Comparison of ENCODE assay signal across 31 cellular contexts in the genomic region with DNA sequence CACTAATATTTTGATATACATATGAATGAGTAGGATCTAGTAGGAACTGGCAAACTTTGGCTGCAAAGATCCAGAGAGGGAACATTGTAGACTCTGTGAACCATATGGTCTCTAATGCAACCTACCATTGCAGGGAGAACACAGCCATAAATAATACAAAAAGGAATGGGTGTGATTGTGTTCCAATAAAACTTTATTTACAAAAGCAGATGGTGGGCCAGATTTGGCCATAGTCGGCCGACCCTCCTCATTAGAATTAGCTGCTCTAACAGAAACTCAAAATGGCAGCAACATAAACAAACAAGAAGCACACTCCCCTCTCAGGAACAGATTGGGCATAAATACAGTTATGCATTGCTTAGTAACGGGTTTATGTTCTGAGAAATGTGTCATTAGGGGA.
"Had no signal": no experiment of that assay in that cellular context is flagged by ENCODE, and none has a peak within 500 bp of the region (broad histone marks: within the 10 kb centered on the region; RNA-seq: fewer than 3 reads in every experiment).

No MANE protein-coding gene starts in this region.

- H3K4me3 ChIP-seq: neural progenitor cell, ovary, psoas muscle, skin epidermis, smooth muscle cell, spleen, suprapubic skin, testis, tibial artery, transverse colon, upper lobe of right lung, uterus had no signal

- H3K27me3 ChIP-seq: neural progenitor cell, ovary, spleen, suprapubic skin, testis, tibial artery, transverse colon, upper lobe of right lung, uterus had no signal

- H3K4me1 ChIP-seq: neural progenitor cell, parathyroid adenoma, psoas muscle, testis, tibial artery, transverse colon, upper lobe of right lung, uterus had no signal

- H3K4me1 Mint-ChIP-seq: nephron, neural progenitor cell had no signal

- H3K9ac ChIP-seq: neural progenitor cell, parathyroid adenoma had no signal

- ATAC-seq: natural killer cell; psoas muscle; right cardiac atrium; sciatic nerve; stimulated activated memory B cell treated with anti-CD40 and anti-IgM and Interleukin-4, amounts not matched to agents 10 μg/mL and 1 μg/mL and 100 μg/mL, for 72 hours; stimulated activated naive CD8-positive, alpha-beta T cell treated with anti-CD3 and anti-CD28 coated beads, Interleukin-15, amount 100 ng/mL, for 72 hours; stimulated activated naive CD8-positive, alpha-beta T cell treated with anti-CD3 and anti-CD28 coated beads, Interleukin-15, Interleukin-2, amounts not matched to agents 100 U/mL and 50 U/mL, for 24 hours; upper lobe of right lung had no signal

- H3K79me2 ChIP-seq: parathyroid adenoma had no signal

- H3K36me3 ChIP-seq: neural progenitor cell, ovary, spleen, suprapubic skin, tibial artery, transverse colon, upper lobe of right lung, uterus had no signal

- H3K36me3 Mint-ChIP-seq: natural killer cell; neural progenitor cell; stimulated activated memory B cell treated with anti-CD40 and anti-IgM and Interleukin-4, amounts not matched to agents 10 μg/mL and 1 μg/mL and 100 μg/mL, for 72 hours; type B pancreatic cell had no signal

- H3K4me3 Mint-ChIP-seq: natural killer cell; nephron; neural progenitor cell; stimulated activated memory B cell treated with anti-CD40 and anti-IgM and Interleukin-4, amounts not matched to agents 10 μg/mL and 1 μg/mL and 100 μg/mL, for 72 hours; stimulated activated naive CD8-positive, alpha-beta T cell treated with anti-CD3 and anti-CD28 coated beads, Interleukin-15, amount 100 ng/mL, for 72 hours; type B pancreatic cell had no signal

- H3K27me3 Mint-ChIP-seq: progenitor cell of endocrine pancreas; stimulated activated memory B cell treated with anti-CD40 and anti-IgM and Interleukin-4, amounts not matched to agents 10 μg/mL and 1 μg/mL and 100 μg/mL, for 72 hours had no signal

- H3K27ac ChIP-seq: neural progenitor cell, ovary, parathyroid adenoma, psoas muscle, skin epidermis, spleen, suprapubic skin, testis, tibial artery, transverse colon, upper lobe of right lung, uterus had no signal

- H3K9me3 Mint-ChIP-seq: natural killer cell; nephron; neural progenitor cell; stimulated activated memory B cell treated with anti-CD40 and anti-IgM and Interleukin-4, amounts not matched to agents 10 μg/mL and 1 μg/mL and 100 μg/mL, for 72 hours; type B pancreatic cell had no signal

- H2AFZ ChIP-seq: neural progenitor cell, parathyroid adenoma had no signal

- H3K27ac Mint-ChIP-seq: natural killer cell; nephron; neural progenitor cell; progenitor cell of endocrine pancreas; stimulated activated memory B cell treated with anti-CD40 and anti-IgM and Interleukin-4, amounts not matched to agents 10 μg/mL and 1 μg/mL and 100 μg/mL, for 72 hours; stimulated activated naive CD8-positive, alpha-beta T cell treated with anti-CD3 and anti-CD28 coated beads, Interleukin-15, amount 100 ng/mL, for 72 hours; type B pancreatic cell had no signal

- DNase-seq: natural killer cell; occipital lobe; ovary; posterior cingulate gyrus; psoas muscle; right cardiac atrium; spleen; stimulated activated CD4-positive, alpha-beta T cell treated with anti-CD3 and anti-CD28 coated beads, Interleukin-12 subunit alpha, Interleukin-12 subunit beta, amount 100 ng/mL, for 4 hours; stimulated activated CD4-positive, alpha-beta T cell treated with anti-CD3 and anti-CD28 coated beads, Interleukin-1b, Interleukin-23, amount 100 ng/mL, for 48 hours; stimulated activated CD4-positive, alpha-beta T cell treated with anti-CD3 and anti-CD28 coated beads, Interleukin-4, amount 100 ng/mL, for 1 hour; stimulated activated CD4-positive, alpha-beta T cell treated with anti-CD3 and anti-CD28 coated beads, Interleukin-4, amount 100 ng/mL, for 4 hours; stimulated activated CD8-positive, alpha-beta memory T cell treated with anti-CD3 and anti-CD28 coated beads, Interleukin-4, amount 100 ng/mL, for 48 hours; stimulated activated naive CD4-positive, alpha-beta T cell; stimulated activated naive CD8-positive, alpha-beta T cell treated with anti-CD3 and anti-CD28 coated beads, Interleukin-15, amount 100 ng/mL, for 72 hours; stimulated activated naive CD8-positive, alpha-beta T cell treated with anti-CD3 and anti-CD28 coated beads, Interleukin-15, Interleukin-2, amounts not matched to agents 100 U/mL and 50 U/mL, for 24 hours; substantia nigra; testis; tibial artery; transverse colon; upper lobe of right lung; uterus had no signal

- H3K4me2 ChIP-seq: neural progenitor cell, smooth muscle cell had no signal

- H3K9me3 ChIP-seq: ovary, psoas muscle, spleen, suprapubic skin, testis, tibial artery, transverse colon, upper lobe of right lung, uterus had no signal
